In the genomic region with DNA sequence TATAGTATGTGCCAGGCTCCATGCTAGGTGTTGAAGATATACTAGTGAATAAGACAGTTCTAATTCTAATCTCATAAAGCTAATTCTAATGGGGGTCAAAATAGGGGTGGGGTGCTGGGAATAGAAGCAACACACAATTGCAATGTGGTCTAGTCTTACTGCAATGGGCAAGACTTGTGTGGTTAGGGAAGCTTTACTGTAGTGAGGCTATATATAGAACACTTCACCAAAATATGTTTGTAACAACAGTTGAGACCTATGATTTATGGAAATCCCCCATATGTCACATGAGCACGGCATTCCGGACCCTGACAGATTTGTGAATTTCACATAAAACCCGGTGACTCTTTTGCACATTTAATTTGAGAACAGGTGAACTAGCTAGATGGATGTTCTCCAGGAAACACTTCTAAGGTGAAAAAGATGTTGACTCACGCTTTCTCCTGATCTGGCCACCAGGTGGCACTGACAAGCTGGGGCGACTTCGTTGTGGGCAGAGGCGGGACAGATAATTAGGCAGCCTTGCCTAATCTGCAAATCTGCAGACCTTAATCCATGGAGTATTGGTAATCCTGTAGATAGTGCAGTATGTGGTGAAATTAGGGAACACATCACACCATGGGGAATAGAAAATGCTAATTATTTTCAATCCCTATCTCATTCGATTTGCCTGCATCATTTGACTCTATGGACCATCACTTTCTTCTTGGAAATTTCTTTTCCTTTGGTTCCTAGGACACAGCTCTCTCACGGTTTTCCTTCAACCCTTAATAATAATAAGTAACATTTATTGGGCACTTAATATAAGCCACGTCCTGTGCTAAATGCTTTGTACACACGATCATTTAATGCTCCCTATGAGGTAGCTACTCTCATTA, we compare ENCODE assay signal across 8 cellular contexts. TPM values are rescaled to one million over a fixed set of nuclear protein-coding genes. Genes with fewer than 3 reads are reported as not detected.
DNase-seq lines count a peak whose midpoint lies in the region; ATAC-seq and TF ChIP-seq lines count a peak whose summit lies in the region.

No MANE protein-coding gene starts in this region.

- POLR2A ChIA-PET in activated CD4-positive, alpha-beta T cell treated with anti-CD3 and anti-CD28 coated beads for 36 hours (lab: Charles Lee), result no interaction called here

- H3K4me3 ChIP-seq in HFF-Myc (replicated peaks; ENCODE audit: low read depth, low read length) (no peak overlapping the region), choroid plexus epithelial cell (ENCODE audit: low read depth, low read length) (no peak overlapping the region), lower lobe of right lung (no peak overlapping the region)

- no peaks in the 10 kb centered on the region for H3K9me3 ChIP-seq in lower lobe of right lung

- no peak overlapping the region for H3K27ac Mint-ChIP-seq in activated CD4-positive, alpha-beta T cell treated with anti-CD3 and anti-CD28 coated beads for 36 hours

- CTCF ChIA-PET in activated CD4-positive, alpha-beta T cell treated with anti-CD3 and anti-CD28 coated beads for 36 hours (lab: Charles Lee), result interaction anchor here (0.5 to 4.1 kb wide), 55 partner anchors 9 to 597 kb away, joined by 3 to 183 read pairs (median 4); a partner anchor contains a TSS

- no peak overlapping the region for H3K4me3 Mint-ChIP-seq in activated CD4-positive, alpha-beta T cell treated with anti-CD3 and anti-CD28 coated beads for 36 hours

- DNase-seq in DMS 273 (lab: John Stamatoyannopoulos, UW; ENCODE audit: unreplicated experiment) (peak; percentile 83), HFF-Myc (ENCODE audit: extremely low read depth, low read depth) (no peak), NCI-H345 treated with DMSO at 0.1 percent for 48 hours (lab: John Stamatoyannopoulos, UW; ENCODE audit: unreplicated experiment) (peak; percentile 12), choroid plexus epithelial cell (ENCODE audit: low read depth) (peak; percentile 62), lower lobe of right lung (peak; percentile 76), amniotic stem cell (lab: John Stamatoyannopoulos, UW) (no peak)
- peak; percentile 87 for DNase-seq in activated CD4-positive, alpha-beta T cell treated with anti-CD3 and anti-CD28 coated beads for 36 hours
- peak; percentile 37 for DNase-seq in stimulated activated CD8-positive, alpha-beta memory T cell treated with anti-CD3 and anti-CD28 coated beads, Interleukin-15, amount 100 ng/mL, for 24 hours (ENCODE audit: low read depth)

- H3K27ac ChIP-seq in lower lobe of right lung, result no peak overlapping the region

- peaks cover 12% of the 10 kb centered on the region for H3K36me3 ChIP-seq in lower lobe of right lung

- no peaks in the 10 kb centered on the region for H3K27me3 ChIP-seq in lower lobe of right lung (ENCODE audit: low read depth)

- no peaks in the 10 kb centered on the region for H3K9me3 Mint-ChIP-seq in activated CD4-positive, alpha-beta T cell treated with anti-CD3 and anti-CD28 coated beads for 36 hours (ENCODE audit: low read depth)

- peak; percentile 43 for ATAC-seq in activated CD4-positive, alpha-beta T cell treated with anti-CD3 and anti-CD28 coated beads for 36 hours
- ATAC-seq in lower lobe of right lung, result peak; percentile 71 to 73

- peaks cover 15% of the 10 kb centered on the region for H3K36me3 Mint-ChIP-seq in activated CD4-positive, alpha-beta T cell treated with anti-CD3 and anti-CD28 coated beads for 36 hours (ENCODE audit: low read depth)

- peaks cover 14% of the 10 kb centered on the region for H3K4me1 ChIP-seq in lower lobe of right lung

- intact Hi-C loops in activated CD4-positive, alpha-beta T cell treated with anti-CD3 and anti-CD28 coated beads for 36 hours (cut with DNase I, micrococcal nuclease), result loop anchor here (1.0 to 5.0 kb wide), 5 partner anchors 36 to 322 kb away; a partner anchor contains a TSS
- intact Hi-C loops in lower lobe of right lung (cut with DNase I), result loop anchor here (5.0 kb wide), 2 partner anchors 67 to 162 kb away; no protein-coding TSS in a partner anchor

- TF ChIP-seq CTCF in HFF-Myc (IDR thresholded peaks at IDR 0.05; ENCODE audit: low read depth, low read length, missing control alignments), result peak; percentile 88
- TF ChIP-seq CTCF in choroid plexus epithelial cell (conservative IDR thresholded peaks at IDR 0.05; ENCODE audit: low read depth, low read length), result peak; percentile 94
- peak; percentile 92 for TF ChIP-seq CTCF in lower lobe of right lung (IDR thresholded peaks at IDR 0.05)

- peaks cover 23% of the 10 kb centered on the region for H3K4me1 Mint-ChIP-seq in activated CD4-positive, alpha-beta T cell treated with anti-CD3 and anti-CD28 coated beads for 36 hours

- peaks cover 28% of the 10 kb centered on the region for H3K27me3 Mint-ChIP-seq in activated CD4-positive, alpha-beta T cell treated with anti-CD3 and anti-CD28 coated beads for 36 hours

RNA-seq across cellular contexts. Expression of a gene that starts 37.7 kb away (rescaled TPM):
- 10 to 100 TPM; 25.4 to 26.1 TPM for total RNA-seq in activated CD4-positive, alpha-beta T cell treated with anti-CD3 and anti-CD28 coated beads for 36 hours
- 46.9 TPM for total RNA-seq in lower lobe of right lung

Comparison
In these comparisons a context has a peak if more than half of its experiments do, and no peak if none do; other contexts are left out.
1. DNase-seq: peak in DMS 273 (single experiment), NCI-H345 treated with DMSO at 0.1 percent for 48 hours (single experiment), activated CD4-positive, alpha-beta T cell treated with anti-CD3 and anti-CD28 coated beads for 36 hours (single experiment), choroid plexus epithelial cell (single experiment), lower lobe of right lung (single experiment) and stimulated activated CD8-positive, alpha-beta memory T cell treated with anti-CD3 and anti-CD28 coated beads, Interleukin-15, amount 100 ng/mL, for 24 hours (single experiment); none in HFF-Myc (single experiment) and amniotic stem cell (single experiment).
2. Peak in every context shown above with its lines, with median percentiles within 50 percentile points of each other: CTCF ChIP-seq.